ENCODE assay signal across 20 cellular contexts in the genomic region with DNA sequence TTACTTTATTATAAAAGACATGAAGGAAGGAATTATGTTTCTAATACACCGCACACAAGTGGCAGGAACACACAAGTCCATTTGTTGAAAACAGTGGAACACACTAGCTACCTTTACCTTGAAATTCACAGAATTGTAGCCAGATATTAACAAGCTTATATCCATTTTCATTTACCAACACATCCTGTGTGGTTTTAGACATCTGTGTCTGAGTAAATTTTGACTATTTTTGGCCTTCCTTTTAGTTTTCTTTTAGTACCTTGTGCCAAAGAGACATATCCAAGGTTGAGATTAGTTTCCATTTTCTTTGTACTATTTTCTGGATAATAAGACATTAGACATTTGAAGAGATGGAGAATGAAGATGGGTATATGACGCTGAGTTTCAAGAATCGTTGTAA. TPM values are rescaled to one million over a fixed set of nuclear protein-coding genes. Genes with fewer than 3 reads are reported as not detected.
DNase-seq lines count a peak whose midpoint lies in the region; ATAC-seq, FAIRE-seq and TF ChIP-seq lines count a peak whose summit lies in the region.
"Had no signal": no experiment of that assay in that cellular context is flagged by ENCODE, and none has a peak within 500 bp of the region (broad histone marks: within the 10 kb centered on the region; RNA-seq: fewer than 3 reads in every experiment).

A gene with protein sequence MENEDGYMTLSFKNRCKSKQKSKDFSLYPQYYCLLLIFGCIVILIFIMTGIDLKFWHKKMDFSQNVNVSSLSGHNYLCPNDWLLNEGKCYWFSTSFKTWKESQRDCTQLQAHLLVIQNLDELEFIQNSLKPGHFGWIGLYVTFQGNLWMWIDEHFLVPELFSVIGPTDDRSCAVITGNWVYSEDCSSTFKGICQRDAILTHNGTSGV (plus strand): TSS at position 244 of the 400 bp plus-strand sequence. CDS start 107 bp downstream, at position 351.

- WGBS in K562 (ENCODE audit: insufficient coverage, low coverage, missing lambda C conversion rate): 36% methylated on average over 3 of the region's 3 CpGs

- DNase-seq in activated CD8-positive, alpha-beta memory T cell treated with anti-CD3 and anti-CD28 coated beads, Interleukin-2, amount 10 ng/mL, durations not matched to agents 7 days and 5 days: no peak
- DNase-seq in activated CD8-positive, alpha-beta memory T cell treated with anti-CD3 and anti-CD28 coated beads, Interleukin-2, amount 50 U/mL, for 4 hours: no peak
- DNase-seq in K562 (ENCODE audit: extremely low read depth in 1 of 4, low spot score in 3 of 4): no peak
- DNase-seq in activated CD4-positive, alpha-beta T cell treated with anti-CD3 and anti-CD28 coated beads, Interleukin-2, amount 50 U/mL, for 1 hour: no peak
- DNase-seq: 8988T; AML-193; CD4-positive, alpha-beta memory T cell; DMS153; DMS79 treated with DMSO at 0.1 percent for 48 hours; GF-D8 had no signal

- H2AFZ ChIP-seq in Loucy (ENCODE audit: low read length) (no peak within 1 kb of the TSS), K562 (ENCODE audit: low read depth, low read length) (peak within 1 kb of the TSS; percentile 55)

- no peaks in the 10 kb centered on the region for H3F3A ChIP-seq in Loucy (ENCODE audit: low read depth)

- H3K79me2 ChIP-seq in Loucy (ENCODE audit: insufficient read depth, low read length): peaks cover 22% of the 10 kb centered on the region
- H3K79me2 ChIP-seq in K562 (ENCODE audit: control insufficient read depth, insufficient read depth, low read length): no peaks in the 10 kb centered on the region

- POLR2A ChIA-PET in K562 (lab: Yijun Ruan, JAX): no interaction called here

- CTCF ChIA-PET in activated CD8-positive, alpha-beta memory T cell treated with anti-CD3 and anti-CD28 coated beads, Interleukin-2, amount 10 ng/mL, durations not matched to agents 7 days and 5 days (lab: Charles Lee): interaction anchor here (1.0 kb wide), 1 partner anchor 44 kb away, joined by 5 read pairs; no protein-coding TSS in a partner anchor
- CTCF ChIA-PET in K562 (lab: Yijun Ruan, JAX; ENCODE audit: low intra/inter-chr PET ratio): no interaction called here

- no peak within 1 kb of the TSS for H3K4me3 Mint-ChIP-seq in activated CD8-positive, alpha-beta memory T cell treated with anti-CD3 and anti-CD28 coated beads, Interleukin-2, amount 10 ng/mL, durations not matched to agents 7 days and 5 days
- H3K4me3 Mint-ChIP-seq: CD4-positive, alpha-beta memory T cell; IgD-negative memory B cell had no signal

- H3K9ac ChIP-seq in BLaER1 (no peak within 1 kb of the TSS), Loucy (ENCODE audit: low read depth, low read length, poor library complexity, severe bottlenecking) (peak within 1 kb of the TSS; percentile 63), K562 (ENCODE audit: insufficient read depth in 1 of 2, low read depth in 2 of 2, low read length in 2 of 2) (no peak within 1 kb of the TSS)

- no peak for TF ChIP-seq CTCF in Loucy (conservative IDR thresholded peaks at IDR 0.05; ENCODE audit: low read length)
- TF ChIP-seq CTCF in K562 (IDR thresholded peaks at IDR 0.05 in 2 of 3, conservative IDR thresholded peaks at IDR 0.05 in 1 of 3; ENCODE audit: insufficient read depth in 2 of 3, low read depth in 1 of 3, low read length in 3 of 3): no peak

- intact Hi-C loops in K562 (cut with micrococcal nuclease): no loop called here

- peak; percentile 6 for FAIRE-seq in K562 (lab: Jason Lieb, UNC)
- FAIRE-seq: D721Med, H54 had no signal

- no peaks in the 10 kb centered on the region for H3K9me2 ChIP-seq in Loucy (replicated peaks; ENCODE audit: low read depth, low read length)

- H3K36me3 ChIP-seq in BLaER1: no peaks in the 10 kb centered on the region
- H3K36me3 ChIP-seq in Loucy (ENCODE audit: insufficient read depth, low read length): no peaks in the 10 kb centered on the region
- H3K36me3 ChIP-seq in K562 (ENCODE audit: control insufficient read depth, insufficient read depth, low read length): no peaks in the 10 kb centered on the region

- H3K9me3 ChIP-seq in BLaER1: no peaks in the 10 kb centered on the region
- no peaks in the 10 kb centered on the region for H3K9me3 ChIP-seq in Loucy (ENCODE audit: insufficient read depth, low read depth, low read length)
- H3K9me3 ChIP-seq in K562 (replicated peaks; ENCODE audit: control insufficient read depth, insufficient read depth, low read depth, low read length): no peaks in the 10 kb centered on the region

- H3K4me1 ChIP-seq in BLaER1 (peaks cover 14% of the 10 kb centered on the region), Loucy (ENCODE audit: insufficient read depth, low read length, poor library complexity, severe bottlenecking) (peaks cover 24% of the 10 kb centered on the region), K562 (replicated peaks in 1 of 2; ENCODE audit: control insufficient read depth in 2 of 2, insufficient read depth in 2 of 2, low read length in 2 of 2) (no peaks in the 10 kb centered on the region)

- peak within 1 kb of the TSS; percentile 45 for H3K27ac Mint-ChIP-seq in activated CD8-positive, alpha-beta memory T cell treated with anti-CD3 and anti-CD28 coated beads, Interleukin-2, amount 10 ng/mL, durations not matched to agents 7 days and 5 days
- H3K27ac Mint-ChIP-seq: CD4-positive, alpha-beta memory T cell; IgD-negative memory B cell had no signal

- H3K9me3 Mint-ChIP-seq in activated CD8-positive, alpha-beta memory T cell treated with anti-CD3 and anti-CD28 coated beads, Interleukin-2, amount 10 ng/mL, durations not matched to agents 7 days and 5 days (ENCODE audit: low read depth): no peaks in the 10 kb centered on the region
- H3K9me3 Mint-ChIP-seq: CD4-positive, alpha-beta memory T cell; IgD-negative memory B cell had no signal

- H3K4me3 ChIP-seq in BLaER1 (no peak within 1 kb of the TSS), Loucy (ENCODE audit: low read length, poor library complexity, severe bottlenecking) (peak within 1 kb of the TSS; percentile 64), K562 (no peak within 1 kb of the TSS)

- H3K27ac ChIP-seq in BLaER1 (no peak within 1 kb of the TSS), K562 (ENCODE audit: extremely low read depth, low read depth, low read length) (no peak within 1 kb of the TSS)
- H3K27ac ChIP-seq: C4-2B had no signal

- H3K9me1 ChIP-seq in K562 (ENCODE audit: control insufficient read depth, insufficient read depth, low read length): no peaks in the 10 kb centered on the region

- H3K4me1 Mint-ChIP-seq in activated CD8-positive, alpha-beta memory T cell treated with anti-CD3 and anti-CD28 coated beads, Interleukin-2, amount 10 ng/mL, durations not matched to agents 7 days and 5 days: peaks cover 20% of the 10 kb centered on the region

- peak; percentile 27 for ATAC-seq in activated CD8-positive, alpha-beta memory T cell treated with anti-CD3 and anti-CD28 coated beads, Interleukin-2, amount 10 ng/mL, durations not matched to agents 7 days and 5 days
- ATAC-seq in K562 (no peak), HG03571 (IDR thresholded peaks at IDR 0.05; ENCODE audit: unreplicated experiment) (no peak), HG03280 (IDR thresholded peaks at IDR 0.05; ENCODE audit: unreplicated experiment) (no peak)
- ATAC-seq: HCT116 had no signal

- H4K20me1 ChIP-seq in BLaER1 (no peaks in the 10 kb centered on the region), Loucy (ENCODE audit: insufficient read depth, low read length, poor library complexity, severe bottlenecking) (no peaks in the 10 kb centered on the region), K562 (replicated peaks; ENCODE audit: control insufficient read depth, insufficient read depth, low read length) (no peaks in the 10 kb centered on the region)

- BruUV-seq in K562 (replicated peaks; lab: Mats Ljungman, UMichigan): no TSS peak

- H3K27me3 ChIP-seq in BLaER1 (no peaks in the 10 kb centered on the region), Loucy (ENCODE audit: insufficient read depth, low read length, poor library complexity, severe bottlenecking) (no peaks in the 10 kb centered on the region), K562 (ENCODE audit: control insufficient read depth in 2 of 2, insufficient read depth in 2 of 2, low read length in 2 of 2) (no peaks in the 10 kb centered on the region)

- no peaks in the 10 kb centered on the region for H3K27me3 Mint-ChIP-seq in activated CD8-positive, alpha-beta memory T cell treated with anti-CD3 and anti-CD28 coated beads, Interleukin-2, amount 10 ng/mL, durations not matched to agents 7 days and 5 days
- H3K27me3 Mint-ChIP-seq: IgD-negative memory B cell had no signal

- no peak for TF ChIP-seq POLR2A in K562 (conservative IDR thresholded peaks at IDR 0.05)

- H3K4me2 ChIP-seq in BLaER1: peak within 1 kb of the TSS; percentile 49
- H3K4me2 ChIP-seq in Loucy (ENCODE audit: low read depth, low read length, poor library complexity, severe bottlenecking): peak within 1 kb of the TSS; percentile 74
- no peak within 1 kb of the TSS for H3K4me2 ChIP-seq in K562 (ENCODE audit: insufficient read depth, low read length)

- no peak for TF ChIP-seq EP300 in K562 (IDR thresholded peaks at IDR 0.05; ENCODE audit: low read length)

- peaks cover 2% of the 10 kb centered on the region for H3K36me3 Mint-ChIP-seq in activated CD8-positive, alpha-beta memory T cell treated with anti-CD3 and anti-CD28 coated beads, Interleukin-2, amount 10 ng/mL, durations not matched to agents 7 days and 5 days
- H3K36me3 Mint-ChIP-seq: CD4-positive, alpha-beta memory T cell had no signal

- TF ChIP-seq RAD21 in K562 (CRISPR knock-in tag; conservative IDR thresholded peaks at IDR 0.05 in 1 of 2, IDR thresholded peaks at IDR 0.05 in 1 of 2): no peak

- in situ Hi-C loops in K562 (cut with MboI): no loop called here

RNA-seq across cellular contexts. Expression of the gene that starts here (rescaled TPM):
- total RNA-seq in activated CD8-positive, alpha-beta memory T cell treated with anti-CD3 and anti-CD28 coated beads, Interleukin-2, amount 10 ng/mL, durations not matched to agents 7 days and 5 days: 1 to 10 TPM in 1 of 2 experiments, not detected in 1; 1.6 TPM
- not detected in 2 replicates for total RNA-seq in K562 (2011; cell fraction: chromatin; rRNA removed; ENCODE audit: low replicate concordance)
- total RNA-seq in K562 (2011; cell fraction: nucleolus; rRNA removed): not detected in 2 replicates
- total RNA-seq in K562 (2011; cell fraction: nucleoplasm; rRNA removed): not detected in 2 replicates
- not detected in 2 replicates for total RNA-seq in K562 (2014; rRNA removed)
- total RNA-seq in K562 (2014; rRNA removed; fragmentation: Illumina TruSeq; extraction: Trizol): not detected in 2 replicates
- total RNA-seq in K562 (2015; rRNA removed; fragmentation: Illumina TruSeq; extraction: Trizol): not detected in 2 replicates
- not detected in 2 replicates for total RNA-seq in K562 (2021)
- not detected in 2 replicates for polyA plus RNA-seq in K562 (2011; rRNA removed)
- polyA plus RNA-seq in K562 (2011; cell fraction: cytosol; rRNA removed): not detected in 2 replicates
- polyA plus RNA-seq in K562 (2011; cell fraction: nucleus; rRNA removed): not detected in 2 replicates
- not detected in 2 replicates for polyA plus RNA-seq in K562 (2012)
- polyA plus RNA-seq in K562 (2014; fragmentation: Illumina TruSeq; extraction: Trizol): not detected in 2 replicates
- not detected for polyA plus RNA-seq in K562 (2014; fragmentation: Nextera tagmentation; extraction: Ambion mirVana)
- polyA plus RNA-seq in K562 (2014; rRNA removed): not detected in 2 replicates
- not detected in 2 replicates for polyA minus RNA-seq in K562 (2011; rRNA and poly(A)+ RNA removed)
- not detected in 2 replicates for polyA minus RNA-seq in K562 (2011; cell fraction: cytosol; rRNA and poly(A)+ RNA removed)
- polyA minus RNA-seq in K562 (2011; cell fraction: nucleus; rRNA and poly(A)+ RNA removed): not detected in 2 replicates
- total RNA-seq: CD4-positive, alpha-beta memory T cell; HT-29 had no signal
- polyA plus RNA-seq: CD4-positive, alpha-beta memory T cell; IgD-negative memory B cell had no signal
